Comparison of ENCODE assay signal across 1 cellular context in the genomic region with DNA sequence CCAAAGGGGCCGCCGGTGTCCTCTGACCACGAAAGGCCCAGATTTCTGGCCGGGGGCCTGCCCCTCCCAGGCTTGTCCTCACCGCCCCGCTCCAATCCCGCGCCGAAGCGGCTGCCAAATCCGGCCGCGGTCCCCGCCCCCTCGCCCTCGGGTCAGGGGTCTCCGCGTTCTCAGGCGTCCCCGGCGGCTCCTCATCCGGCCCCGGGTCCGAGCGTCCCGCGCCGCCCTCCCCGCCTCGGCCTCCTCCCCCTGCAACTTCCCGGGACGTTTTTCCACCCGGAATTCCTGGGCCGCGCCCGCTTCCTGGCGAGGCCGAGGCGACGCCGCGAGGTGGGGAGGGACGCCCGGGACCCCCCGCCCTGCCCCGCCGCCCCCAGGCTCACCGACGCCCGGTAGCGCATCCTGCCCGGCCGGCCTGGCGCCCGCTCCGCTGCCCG.
TF ChIP-seq lines count a peak whose summit lies in the region.

No MANE protein-coding gene starts in this region.

TF ChIP-seq in H1, 55 proteins besides CTCF, POLR2A, EP300 and RAD21:
- no peak for TF ChIP-seq CREB1 (IDR thresholded peaks at IDR 0.05)
- peak; percentile 57 for TF ChIP-seq KDM4A (IDR thresholded peaks at IDR 0.05; ENCODE audit: low read depth, low read length, severe bottlenecking)
